ENCODE assay signal across 8 cellular contexts in genomic region chr7:112788778-112789343, GRCh38. TPM values are rescaled to one million over a fixed set of nuclear protein-coding genes. Genes with fewer than 3 reads are reported as not detected.
DNase-seq lines count a peak whose midpoint lies in the region; ATAC-seq, FAIRE-seq and TF ChIP-seq lines count a peak whose summit lies in the region.

No MANE protein-coding gene starts in this region.

- H3K27me3 ChIP-seq in adipocyte (replicated peaks; ENCODE audit: control insufficient read depth, insufficient read depth, low read length), result no peaks in the 10 kb centered on the region
- H3K27me3 ChIP-seq in upper lobe of right lung, result no peaks in the 10 kb centered on the region

- H3K4me1 Mint-ChIP-seq in activated naive CD4-positive, alpha-beta T cell treated with anti-CD3 and anti-CD28 coated beads, Interleukin-2, amount 50 U/mL, for 24 hours, result peaks cover 45% of the 10 kb centered on the region
- H3K4me1 Mint-ChIP-seq in memory B cell, result peaks cover 21% of the 10 kb centered on the region

- intact Hi-C loops in upper lobe of right lung (cut with DNase I), result no loop called here

- TF ChIP-seq POLR2A in GM12892 (IDR thresholded peaks at IDR 0.05; ENCODE audit: low read depth, low read length), result no peak

- ATAC-seq in memory B cell (ENCODE audit: low read depth) (no peak), upper lobe of right lung (no peak)

- peaks cover 4% of the 10 kb centered on the region for H3K36me3 ChIP-seq in adipocyte (ENCODE audit: control insufficient read depth, insufficient read depth, low read length, severe bottlenecking)
- H3K36me3 ChIP-seq in upper lobe of right lung, result peaks cover 4% of the 10 kb centered on the region

- H3K9ac ChIP-seq in adipocyte (ENCODE audit: low read length), result peak overlapping the region; percentile 98

- TF ChIP-seq CTCF in upper lobe of right lung (IDR thresholded peaks at IDR 0.05), result no peak

- no peaks in the 10 kb centered on the region for H3K27me3 Mint-ChIP-seq in activated naive CD4-positive, alpha-beta T cell treated with anti-CD3 and anti-CD28 coated beads, Interleukin-2, amount 50 U/mL, for 24 hours
- H3K27me3 Mint-ChIP-seq in memory B cell, result no peaks in the 10 kb centered on the region

- H3K4me3 ChIP-seq in adipocyte (ENCODE audit: low read length), result peak overlapping the region; percentile 96
- peak overlapping the region; percentile 76 for H3K4me3 ChIP-seq in upper lobe of right lung

- no peaks in the 10 kb centered on the region for H3K9me3 Mint-ChIP-seq in activated naive CD4-positive, alpha-beta T cell treated with anti-CD3 and anti-CD28 coated beads, Interleukin-2, amount 50 U/mL, for 24 hours
- no peaks in the 10 kb centered on the region for H3K9me3 Mint-ChIP-seq in memory B cell

- FAIRE-seq in GM12892 (lab: Jason Lieb, UNC), result no peak

- no peaks in the 10 kb centered on the region for H3K9me3 ChIP-seq in adipocyte (ENCODE audit: control insufficient read depth, low read length)
- no peaks in the 10 kb centered on the region for H3K9me3 ChIP-seq in upper lobe of right lung

- H3K27ac ChIP-seq in upper lobe of right lung, result no peak overlapping the region

- no peak overlapping the region for H3K27ac Mint-ChIP-seq in activated naive CD4-positive, alpha-beta T cell treated with anti-CD3 and anti-CD28 coated beads, Interleukin-2, amount 50 U/mL, for 24 hours
- peak overlapping the region; percentile 94 for H3K27ac Mint-ChIP-seq in memory B cell

- peak overlapping the region; percentile 100 for H3K4me3 Mint-ChIP-seq in activated naive CD4-positive, alpha-beta T cell treated with anti-CD3 and anti-CD28 coated beads, Interleukin-2, amount 50 U/mL, for 24 hours
- H3K4me3 Mint-ChIP-seq in memory B cell, result peak overlapping the region; percentile 52

- peaks cover 15% of the 10 kb centered on the region for H3K36me3 Mint-ChIP-seq in activated naive CD4-positive, alpha-beta T cell treated with anti-CD3 and anti-CD28 coated beads, Interleukin-2, amount 50 U/mL, for 24 hours
- H3K36me3 Mint-ChIP-seq in memory B cell, result peaks cover 12% of the 10 kb centered on the region

- H3K4me1 ChIP-seq in adipocyte (ENCODE audit: control insufficient read depth, insufficient read depth, low read length) (peaks cover 11% of the 10 kb centered on the region), upper lobe of right lung (peaks cover 13% of the 10 kb centered on the region)

- no peak for DNase-seq in activated naive CD4-positive, alpha-beta T cell treated with anti-CD3 and anti-CD28 coated beads, Interleukin-2, amount 50 U/mL, for 16 hours
- DNase-seq in adipocyte (ENCODE audit: low read depth), result no peak
- DNase-seq in memory B cell (ENCODE audit: low spot score in 2 of 2), result no peak
- no peak for DNase-seq in upper lobe of right lung
- DNase-seq in AML-193 (lab: John Stamatoyannopoulos, UW), result no peak
- DNase-seq in amygdala (lab: John Stamatoyannopoulos, UW), result no peak
- DNase-seq in GM12892 (ENCODE audit: insufficient read length), result no peak

RNA-seq across cellular contexts. Expression of gene TMEM168, which starts 1.3 kb away (rescaled TPM):
- 26.3 TPM for total RNA-seq in upper lobe of right lung
- polyA plus RNA-seq in GM12892 (2012; ENCODE audit: missing spikeins), result 19.5 TPM
